Comparison of ENCODE assay signal across 1 cellular context in genomic region chr10:86837663-86838062, GRCh38.
TF ChIP-seq lines count a peak whose summit lies in the region.

No MANE protein-coding gene starts in this region.

TF ChIP-seq in GM23338, 12 proteins besides CTCF, POLR2A, EP300 and RAD21 (continued from another document):
- TF ChIP-seq REST (IDR thresholded peaks at IDR 0.05; ENCODE audit: unreplicated experiment) (no peak), ETS1 (IDR thresholded peaks at IDR 0.05) (no peak), EZH2phosphoT487 (IDR thresholded peaks at IDR 0.05; ENCODE audit: unreplicated experiment) (no peak), CREB1 (CRISPR knock-in tag; IDR thresholded peaks at IDR 0.05; ENCODE audit: low read depth) (no peak), ZNF462 (CRISPR knock-in tag; IDR thresholded peaks at IDR 0.05) (no peak)
